In genomic region chr16:3149630-3150345, GRCh38 we compare ENCODE assay signal across 1 cellular context.
TF ChIP-seq lines count a peak whose summit lies in the region.

No MANE protein-coding gene starts in this region.

TF ChIP-seq in K562, 482 proteins besides CTCF, POLR2A, EP300 and RAD21 (continued from another document and continues in another):
- TF ChIP-seq ZBTB43 (CRISPR knock-in tag; IDR thresholded peaks at IDR 0.05) (0 out of 2 replicates have a peak, but pooled peaks have one; percentile 54), MGA (IDR thresholded peaks at IDR 0.05) (peak; percentile 69; the same call in 1 of the 2 replicates), ZNF165 (CRISPR knock-in tag; IDR thresholded peaks at IDR 0.05; ENCODE audit: borderline replicate concordance) (no peak), ZNF184 (CRISPR knock-in tag; IDR thresholded peaks at IDR 0.05) (no peak), ZNF830 (CRISPR knock-in tag; IDR thresholded peaks at IDR 0.05) (no peak), GATAD2A (IDR thresholded peaks at IDR 0.05) (0 out of 2 replicates have a peak, but pooled peaks have one; percentile 12), USF2 (CRISPR knock-in tag; IDR thresholded peaks at IDR 0.05) (no peak), ZBTB2 (IDR thresholded peaks at IDR 0.05) (no peak), CGGBP1 (CRISPR knock-in tag; IDR thresholded peaks at IDR 0.05) (no peak; the same call in 1 of the 2 replicates), RERE (CRISPR knock-in tag; IDR thresholded peaks at IDR 0.05; ENCODE audit: borderline replicate concordance) (no peak), CBFA2T3 (IDR thresholded peaks at IDR 0.05) (peak; percentile 67), ZFP91 (CRISPR knock-in tag; IDR thresholded peaks at IDR 0.05) (peak; percentile 72; the same call in 1 of the 2 replicates), NFE2L1 (tag; IDR thresholded peaks at IDR 0.05; ENCODE audit: borderline replicate concordance, low read depth) (no peak), POU5F1 (IDR thresholded peaks at IDR 0.05; ENCODE audit: borderline replicate concordance, low read depth, low read length, partially characterized antibody) (no peak), HNRNPLL (IDR thresholded peaks at IDR 0.05; ENCODE audit: low read depth, low read length, poor library complexity, severe bottlenecking) (peak; percentile 42), CEBPZ (IDR thresholded peaks at IDR 0.05; ENCODE audit: borderline replicate concordance, low read depth, low read length) (no peak), FOXM1 (IDR thresholded peaks at IDR 0.05; ENCODE audit: low read depth) (0 out of 2 replicates have a peak, but pooled peaks have one; percentile 22), FOXM1 (CRISPR knock-in tag; IDR thresholded peaks at IDR 0.05; ENCODE audit: low read depth) (no peak), BHLHE40 (IDR thresholded peaks at IDR 0.05; ENCODE audit: low read length) (peak; percentile 47), ZC3H11A (IDR thresholded peaks at IDR 0.05; ENCODE audit: low read depth, low read length) (no peak), RFX7 (CRISPR knock-in tag; IDR thresholded peaks at IDR 0.05) (no peak), MXD1 (CRISPR knock-in tag; IDR thresholded peaks at IDR 0.05; ENCODE audit: borderline replicate concordance, poor library complexity, severe bottlenecking) (no peak), CREB1 (IDR thresholded peaks at IDR 0.05) (0 out of 2 replicates have a peak, but pooled peaks have one; percentile 26), CREB1 (CRISPR knock-in tag; IDR thresholded peaks at IDR 0.05) (no peak)
